6 cellular contexts compared by ENCODE assay signal in genomic region chr7:95535647-95536046, GRCh38. TPM values are rescaled to one million over a fixed set of nuclear protein-coding genes. Genes with fewer than 3 reads are reported as not detected.
"Had no signal": no experiment of that assay in that cellular context is flagged by ENCODE, and none has a peak within 500 bp of the region (broad histone marks: within the 10 kb centered on the region; RNA-seq: fewer than 3 reads in every experiment).

No MANE protein-coding gene starts in this region.

- DNase-seq: IMR-90, KBM-7 had no signal

- H3K4me3 Mint-ChIP-seq: IgD-negative memory B cell had no signal

- ATAC-seq: HepG2, K562 had no signal

- H3K4me1 Mint-ChIP-seq: IgD-negative memory B cell had no signal

- H3K27ac Mint-ChIP-seq: IgD-negative memory B cell had no signal

- H3K27me3 Mint-ChIP-seq: IgD-negative memory B cell had no signal

- H3K36me3 Mint-ChIP-seq: IgD-negative memory B cell had no signal

RNA-seq across cellular contexts. Expression of gene ASB4, which starts 49.9 kb away (rescaled TPM):
- total RNA-seq: HT1080, IMR-90 had no signal
